In genomic region chr7:136144182-136144581, GRCh38 we compare ENCODE assay signal across 24 cellular contexts.
DNase-seq lines count a peak whose midpoint lies in the region; ATAC-seq, FAIRE-seq and TF ChIP-seq lines count a peak whose summit lies in the region.
"Had no signal": no experiment of that assay in that cellular context is flagged by ENCODE, and none has a peak within 500 bp of the region (broad histone marks: within the 10 kb centered on the region; RNA-seq: fewer than 3 reads in every experiment).

No MANE protein-coding gene starts in this region.

- TF ChIP-seq CTCF in K562 (IDR thresholded peaks at IDR 0.05 in 2 of 3, conservative IDR thresholded peaks at IDR 0.05 in 1 of 3; ENCODE audit: insufficient read depth in 2 of 3, low read depth in 1 of 3, low read length in 3 of 3) (no peak), sigmoid colon (IDR thresholded peaks at IDR 0.05) (no peak)
- no peak for TF ChIP-seq CTCF in CD4-positive, alpha-beta T cell (IDR thresholded peaks at IDR 0.05)

- intact Hi-C loops in K562 (cut with micrococcal nuclease) (no loop called here), sigmoid colon (cut with DNase I) (loop anchor here (2.0 to 10.0 kb wide), 5 partner anchors 111 to 1001 kb away; no protein-coding TSS in a partner anchor), posterior vena cava (cut with DNase I) (no loop called here)
- intact Hi-C loops in CD4-positive, alpha-beta T cell (cut with DNase I, micrococcal nuclease) = no loop called here

- no peaks in the 10 kb centered on the region for H3K27me3 Mint-ChIP-seq in stimulated activated naive B cell treated with anti-CD40 and anti-IgM and Interleukin-4, amounts not matched to agents 10 μg/mL and 1 μg/mL and 100 μg/mL, for 72 hours
- H3K27me3 Mint-ChIP-seq in CD4-positive, alpha-beta T cell = no peaks in the 10 kb centered on the region
- H3K27me3 Mint-ChIP-seq: CD4-positive, CD25-positive, alpha-beta regulatory T cell had no signal

- WGBS in K562 (ENCODE audit: insufficient coverage, low coverage, missing lambda C conversion rate) = 53% methylated on average over 2 of the region's 2 CpGs
- 91 to 92% methylated on average over 2 of the region's 2 CpGs for WGBS in sigmoid colon, 2 donors

- H3K27me3 ChIP-seq in K562 (ENCODE audit: control insufficient read depth in 2 of 2, insufficient read depth in 2 of 2, low read length in 2 of 2) (no peaks in the 10 kb centered on the region), muscle layer of colon (ENCODE audit: control insufficient read depth in 1 of 2, insufficient read depth in 2 of 2, low read length in 2 of 2) (no peaks in the 10 kb centered on the region), sigmoid colon (no peaks in the 10 kb centered on the region)
- H3K27me3 ChIP-seq in CD4-positive, alpha-beta T cell (ENCODE audit: control insufficient read depth, insufficient read depth, low read length) = no peaks in the 10 kb centered on the region
- H3K27me3 ChIP-seq: BE2C, BLaER1 had no signal

- no peaks in the 10 kb centered on the region for H3K36me3 Mint-ChIP-seq in stimulated activated naive B cell treated with anti-CD40 and anti-IgM and Interleukin-4, amounts not matched to agents 10 μg/mL and 1 μg/mL and 100 μg/mL, for 72 hours
- H3K36me3 Mint-ChIP-seq in CD4-positive, alpha-beta T cell (ENCODE audit: low read depth) = no peaks in the 10 kb centered on the region
- H3K36me3 Mint-ChIP-seq: CD14-positive monocyte; CD4-positive, CD25-positive, alpha-beta regulatory T cell; CD8-positive, alpha-beta T cell had no signal

- no peak for FAIRE-seq in K562 (lab: Jason Lieb, UNC)
- FAIRE-seq: A204.1, D721Med, G401.6, GM12891, GM19239 had no signal

- in situ Hi-C loops in K562 (cut with MboI) = no loop called here

- no peak overlapping the region for H2AFZ ChIP-seq in K562 (ENCODE audit: low read depth, low read length)

- no peak overlapping the region for H3K9ac ChIP-seq in K562 (ENCODE audit: insufficient read depth in 1 of 2, low read depth in 2 of 2, low read length in 2 of 2)
- no peak overlapping the region for H3K9ac ChIP-seq in muscle layer of colon (ENCODE audit: low read length)
- H3K9ac ChIP-seq: BLaER1 had no signal

- H4K20me1 ChIP-seq in K562 (replicated peaks; ENCODE audit: control insufficient read depth, insufficient read depth, low read length) = no peaks in the 10 kb centered on the region
- H4K20me1 ChIP-seq: BLaER1 had no signal

- no peak overlapping the region for H3K27ac Mint-ChIP-seq in stimulated activated naive B cell treated with anti-CD40 and anti-IgM and Interleukin-4, amounts not matched to agents 10 μg/mL and 1 μg/mL and 100 μg/mL, for 72 hours
- no peak overlapping the region for H3K27ac Mint-ChIP-seq in CD4-positive, alpha-beta T cell
- H3K27ac Mint-ChIP-seq: CD14-positive monocyte; CD4-positive, CD25-positive, alpha-beta regulatory T cell; CD8-positive, alpha-beta T cell had no signal

- H3K9me3 ChIP-seq in K562 (replicated peaks; ENCODE audit: control insufficient read depth, insufficient read depth, low read depth, low read length) (no peaks in the 10 kb centered on the region), muscle layer of colon (ENCODE audit: low read length) (no peaks in the 10 kb centered on the region), sigmoid colon (no peaks in the 10 kb centered on the region)
- H3K9me3 ChIP-seq in CD4-positive, alpha-beta T cell (ENCODE audit: control insufficient read depth, low read length) = no peaks in the 10 kb centered on the region
- H3K9me3 ChIP-seq: BE2C, BLaER1, Caco-2 had no signal

- BruUV-seq in K562 (replicated peaks; lab: Mats Ljungman, UMichigan) = no TSS peak

- CTCF ChIA-PET in K562 (lab: Yijun Ruan, JAX; ENCODE audit: low intra/inter-chr PET ratio) = no interaction called here
- CTCF ChIA-PET in CD4-positive, alpha-beta T cell (lab: Charles Lee) = no interaction called here

- peak; percentile 29 for ATAC-seq in K562
- ATAC-seq in stimulated activated naive B cell treated with anti-CD40 and anti-IgM and Interleukin-4, amounts not matched to agents 10 μg/mL and 1 μg/mL and 100 μg/mL, for 72 hours (replicated peaks) = no peak
- ATAC-seq in CD4-positive, alpha-beta T cell (ENCODE audit: poor library complexity) = no peak
- ATAC-seq: CD8-positive, alpha-beta T cell had no signal

- H3K4me3 ChIP-seq in K562 (no peak overlapping the region), muscle layer of colon (ENCODE audit: low read depth in 1 of 2, low read length in 2 of 2) (no peak overlapping the region), sigmoid colon (no peak overlapping the region)
- H3K4me3 ChIP-seq: BLaER1 had no signal

- no peaks in the 10 kb centered on the region for H3K36me3 ChIP-seq in K562 (ENCODE audit: control insufficient read depth, insufficient read depth, low read length)
- H3K36me3 ChIP-seq in muscle layer of colon (ENCODE audit: insufficient read depth, low read length) = no peaks in the 10 kb centered on the region
- no peaks in the 10 kb centered on the region for H3K36me3 ChIP-seq in sigmoid colon
- H3K36me3 ChIP-seq: BE2C, BLaER1 had no signal

- TF ChIP-seq RAD21 in K562 (CRISPR knock-in tag; conservative IDR thresholded peaks at IDR 0.05 in 1 of 2, IDR thresholded peaks at IDR 0.05 in 1 of 2) = no peak

- H3K79me2 ChIP-seq in K562 (ENCODE audit: control insufficient read depth, insufficient read depth, low read length) = no peaks in the 10 kb centered on the region

- peak; percentile 50 for DNase-seq in amniotic epithelial cell (ENCODE audit: low read depth)
- no peak for DNase-seq in K562 (ENCODE audit: extremely low read depth in 1 of 4, low spot score in 3 of 4)
- DNase-seq in sigmoid colon = no peak
- no peak for DNase-seq in stimulated activated naive B cell treated with anti-CD40 and anti-IgM and Interleukin-4, amounts not matched to agents 10 μg/mL and 1 μg/mL and 100 μg/mL, for 72 hours
- no peak for DNase-seq in activated T-cell treated with anti-CD3 and anti-CD28 coated beads, Interleukin-2, amount 50 U/mL, for 1 hour
- DNase-seq in CD4-positive, alpha-beta T cell = no peak
- no peak for DNase-seq in posterior vena cava (ENCODE audit: low spot score)
- DNase-seq: 8988T; ACHN; BE2C; C1 segment of cervical spinal cord; Caco-2; Calu3; CD4-positive, CD25-positive, alpha-beta regulatory T cell; CD8-positive, alpha-beta T cell; GF-D8 had no signal

- no peak for TF ChIP-seq EP300 in K562 (IDR thresholded peaks at IDR 0.05; ENCODE audit: low read length)
- TF ChIP-seq EP300 in sigmoid colon (IDR thresholded peaks at IDR 0.05) = no peak

- H3K4me2 ChIP-seq in K562 (ENCODE audit: insufficient read depth, low read length) = no peak overlapping the region
- H3K4me2 ChIP-seq: BLaER1 had no signal

- H3K9me3 Mint-ChIP-seq in stimulated activated naive B cell treated with anti-CD40 and anti-IgM and Interleukin-4, amounts not matched to agents 10 μg/mL and 1 μg/mL and 100 μg/mL, for 72 hours = no peaks in the 10 kb centered on the region
- no peaks in the 10 kb centered on the region for H3K9me3 Mint-ChIP-seq in CD4-positive, alpha-beta T cell

- H3K27ac ChIP-seq in K562 (ENCODE audit: extremely low read depth, low read depth, low read length) (no peak overlapping the region), muscle layer of colon (ENCODE audit: low read depth, low read length) (peak overlapping the region; percentile 38), sigmoid colon (peak overlapping the region in 3 of 4 donors; percentile 52 to 64 (median 60))
- H3K27ac ChIP-seq in CD4-positive, alpha-beta T cell (ENCODE audit: low read depth, low read length) = no peak overlapping the region
- H3K27ac ChIP-seq: BLaER1 had no signal

- POLR2A ChIA-PET in K562 (lab: Yijun Ruan, JAX) = interaction anchor here (0.9 to 1.0 kb wide), 2 partner anchors 11 to 12 kb away, joined by 3 read pairs; no protein-coding TSS in a partner anchor
- POLR2A ChIA-PET in CD4-positive, alpha-beta T cell (lab: Charles Lee) = no interaction called here

- H3K4me3 Mint-ChIP-seq in stimulated activated naive B cell treated with anti-CD40 and anti-IgM and Interleukin-4, amounts not matched to agents 10 μg/mL and 1 μg/mL and 100 μg/mL, for 72 hours = no peak overlapping the region
- no peak overlapping the region for H3K4me3 Mint-ChIP-seq in CD4-positive, alpha-beta T cell
- H3K4me3 Mint-ChIP-seq: CD14-positive monocyte; CD4-positive, CD25-positive, alpha-beta regulatory T cell; CD8-positive, alpha-beta T cell had no signal

- no peaks in the 10 kb centered on the region for H3K9me1 ChIP-seq in K562 (ENCODE audit: control insufficient read depth, insufficient read depth, low read length)

- no peak for TF ChIP-seq POLR2A in K562 (conservative IDR thresholded peaks at IDR 0.05)
- no peak for TF ChIP-seq POLR2A in sigmoid colon (IDR thresholded peaks at IDR 0.05)

- no peaks in the 10 kb centered on the region for H3K4me1 Mint-ChIP-seq in stimulated activated naive B cell treated with anti-CD40 and anti-IgM and Interleukin-4, amounts not matched to agents 10 μg/mL and 1 μg/mL and 100 μg/mL, for 72 hours
- no peaks in the 10 kb centered on the region for H3K4me1 Mint-ChIP-seq in CD4-positive, alpha-beta T cell (ENCODE audit: low read depth)
- H3K4me1 Mint-ChIP-seq: CD14-positive monocyte; CD4-positive, CD25-positive, alpha-beta regulatory T cell had no signal

- H3K4me1 ChIP-seq in K562 (replicated peaks in 1 of 2; ENCODE audit: control insufficient read depth in 2 of 2, insufficient read depth in 2 of 2, low read length in 2 of 2) (peaks cover 0 to 6% of the 10 kb centered on the region in 2 experiments; a peak in 3 of 5 replicates), muscle layer of colon (ENCODE audit: insufficient read depth, low read length) (peaks cover 43% of the 10 kb centered on the region), sigmoid colon (peaks cover 0 to 58% (median 19%) of the 10 kb centered on the region in 4 donors)
- H3K4me1 ChIP-seq: BE2C, BLaER1, Caco-2 had no signal

TF ChIP-seq in K562, 482 proteins besides CTCF, POLR2A, EP300 and RAD21 (continues in another document):
- no peak for TF ChIP-seq ZNF764 (CRISPR knock-in tag; IDR thresholded peaks at IDR 0.05; ENCODE audit: low read depth)
- peak; percentile 36 for TF ChIP-seq MEIS2 (IDR thresholded peaks at IDR 0.05; ENCODE audit: partially characterized antibody)

Comparison
In these comparisons a context has a peak if more than half of its experiments do, and no peak if none do; other contexts are left out.
1. H3K27ac ChIP-seq: peak in muscle layer of colon (single experiment) and sigmoid colon (3 of 4); none in K562 (single experiment) and CD4-positive, alpha-beta T cell (single experiment).